In the genomic region with DNA sequence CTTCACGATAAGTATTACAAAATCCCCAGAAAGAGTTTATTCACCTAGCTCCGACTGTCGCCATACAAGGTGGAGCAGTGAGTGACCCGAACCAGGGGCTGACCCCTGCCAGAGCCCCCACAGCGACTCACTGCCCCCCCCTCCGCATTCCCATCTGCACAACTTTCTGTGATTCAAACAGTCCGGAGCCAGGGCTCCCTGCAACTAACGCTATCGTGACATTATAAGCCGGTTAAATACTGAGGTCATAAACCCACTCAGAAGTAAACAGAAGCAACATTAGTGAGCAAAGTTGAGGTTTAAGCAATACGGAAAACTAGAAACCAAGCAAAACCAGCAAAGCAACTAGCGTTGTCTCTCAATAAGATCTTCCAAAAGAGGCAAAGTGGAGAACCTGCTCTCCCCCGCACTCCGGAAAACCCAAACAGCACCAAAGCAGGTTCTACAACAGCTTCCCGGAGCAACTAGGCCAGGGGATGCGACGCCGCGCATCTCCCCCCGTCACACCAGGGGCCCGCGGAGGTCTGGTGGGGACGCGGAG, we compare ENCODE assay signal across 8 cellular contexts. TPM values are rescaled to one million over a fixed set of nuclear protein-coding genes. Genes with fewer than 3 reads are reported as not detected.
DNase-seq lines count a peak whose midpoint lies in the region; TF ChIP-seq lines count a peak whose summit lies in the region.

No MANE protein-coding gene starts in this region.

- H3K4me2 ChIP-seq in OCI-LY1 (ENCODE audit: low read length): peak overlapping the region; percentile 77

- no peaks in the 10 kb centered on the region for H3K9me2 ChIP-seq in OCI-LY1 (ENCODE audit: low read depth, low read length)

- peaks cover 3% of the 10 kb centered on the region; the same call in 1 of the 2 replicates for H3K36me3 ChIP-seq in OCI-LY1 (ENCODE audit: insufficient read depth, low read length)

- H3K4me1 ChIP-seq in OCI-LY1 (ENCODE audit: insufficient read depth, low read length, severe bottlenecking): peaks cover 29% of the 10 kb centered on the region

- H2AFZ ChIP-seq in OCI-LY1 (ENCODE audit: low read length): no peak overlapping the region

- H3K27me3 ChIP-seq in OCI-LY1 (ENCODE audit: insufficient read depth, low read length): no peaks in the 10 kb centered on the region

- H3K27ac ChIP-seq in OCI-LY1 (ENCODE audit: low read depth, low read length, poor library complexity, severe bottlenecking): peak overlapping the region; percentile 0

- no peaks in the 10 kb centered on the region for H3K9me3 ChIP-seq in OCI-LY1 (ENCODE audit: low read length)

- H4K20me1 ChIP-seq in OCI-LY1 (ENCODE audit: insufficient read depth, low read length): no peaks in the 10 kb centered on the region

- peaks cover 49% of the 10 kb centered on the region for H3K79me2 ChIP-seq in OCI-LY1 (ENCODE audit: insufficient read depth, low read length)

- DNase-seq in NCI-H82 (lab: John Stamatoyannopoulos, UW): peak; percentile 43
- no peak for DNase-seq in NCI-H82 treated with DMSO at 0.1 percent for 48 hours (lab: John Stamatoyannopoulos, UW; ENCODE audit: unreplicated experiment)
- DNase-seq in choroid plexus epithelial cell (ENCODE audit: low read depth): peak; percentile 36
- peak; percentile 28 to 35 for DNase-seq in lung microvascular endothelial cell (ENCODE audit: low read depth in 2 of 2)
- DNase-seq in superior temporal gyrus (ENCODE audit: extremely low spot score): peak; percentile 33
- DNase-seq in NCI-H187 (lab: John Stamatoyannopoulos, UW): no peak
- no peak for DNase-seq in NCI-H1436 (lab: John Stamatoyannopoulos, UW)

- TF ChIP-seq CTCF in OCI-LY1 (IDR thresholded peaks at IDR 0.05; ENCODE audit: low read length) (no peak), choroid plexus epithelial cell (conservative IDR thresholded peaks at IDR 0.05; ENCODE audit: low read depth, low read length) (no peak)

- peak overlapping the region; percentile 68 for H3K9ac ChIP-seq in OCI-LY1 (ENCODE audit: low read length)

- no peaks in the 10 kb centered on the region for H3F3A ChIP-seq in OCI-LY1 (ENCODE audit: insufficient read depth, low read length)

- H3K4me3 ChIP-seq in OCI-LY1 (ENCODE audit: low read depth, low read length, poor library complexity, severe bottlenecking): peak overlapping the region; percentile 69
- H3K4me3 ChIP-seq in choroid plexus epithelial cell (ENCODE audit: low read depth, low read length): peak overlapping the region; percentile 84

RNA-seq across cellular contexts. Expression of a gene that starts 0.6 kb away (rescaled TPM):
- 34.9 and 70.4 TPM in 2 replicates for total RNA-seq in lung microvascular endothelial cell

RNA-seq across cellular contexts. Expression of a gene that starts 38.4 kb away (rescaled TPM):
- total RNA-seq in lung microvascular endothelial cell: 29.2 and 31.2 TPM in 2 replicates

Comparison
In these comparisons a context has a peak if more than half of its experiments do, and no peak if none do; other contexts are left out.
1. DNase-seq: peak in NCI-H82 (single experiment), choroid plexus epithelial cell (single experiment), lung microvascular endothelial cell (2 of 2) and superior temporal gyrus (single experiment); none in NCI-H82 treated with DMSO at 0.1 percent for 48 hours (single experiment), NCI-H187 (0 of 2) and NCI-H1436 (single experiment).